ENCODE assay signal across 30 cellular contexts in genomic region chr4:1902243-1902642, GRCh38.
"Had no signal": no experiment of that assay in that cellular context is flagged by ENCODE, and none has a peak within 500 bp of the region (broad histone marks: within the 10 kb centered on the region; RNA-seq: fewer than 3 reads in every experiment).

No MANE protein-coding gene starts in this region.

- FAIRE-seq: astrocyte, TTC549 had no signal

- H3K36me3 Mint-ChIP-seq: IgD-negative memory B cell had no signal

- H3K27ac ChIP-seq: adrenal gland, body of pancreas, breast epithelium, SJCRH30, SK-N-MC had no signal

- ATAC-seq: activated CD8-positive, alpha-beta T cell treated with anti-CD3 and anti-CD28 coated beads for 36 hours; body of pancreas had no signal

- H3K36me3 ChIP-seq: breast epithelium had no signal

- DNase-seq: activated B cell treated with CpG ODN at 0.5 μM for 24 hours; activated CD4-positive, alpha-beta T cell treated with anti-CD3 and anti-CD28 coated beads for 4 hours; activated CD4-positive, CD25-positive, alpha-beta regulatory T cell treated with anti-CD3 and anti-CD28 coated beads, Interleukin-2, amount 50 U/mL, for 72 hours; activated naive CD4-positive, alpha-beta T cell; activated T-cell treated with anti-CD3 and anti-CD28 coated beads, Interleukin-2, amount 50 U/mL, for 1 hour; adrenal gland; body of pancreas; Kasumi-1; KG1; MG63; NCI-H1048; NCI-H1105 treated with DMSO at 0.1 percent for 48 hours; NCI-H1436; NCI-H1694; NCI-H1930; NCI-H2081 treated with DMSO at 0.1 percent for 48 hours; NCI-H345; NCI-H526; NCI-H748 treated with DMSO at 0.1 percent for 48 hours; OCI-M1; SJCRH30; T1000 had no signal

- H3K4me3 Mint-ChIP-seq: activated B cell treated with CpG ODN at 0.5 μM for 24 hours; activated CD8-positive, alpha-beta T cell treated with anti-CD3 and anti-CD28 coated beads for 36 hours; activated T-helper 1 cell treated with anti-CD3 and anti-CD28 coated beads, Interleukin-12 subunit alpha, Interleukin-12 subunit beta, Interleukin-2, Interleukin-4 antibody, amounts not matched to agents 30 ng/mL and 10 ng/mL and 1 ng/mL, durations not matched to agents 14 hours and 24 hours and 36 hours; IgD-negative memory B cell had no signal

- H3K9me3 ChIP-seq: adrenal gland, body of pancreas, breast epithelium, MG63, SJCRH30 had no signal

- H3K9me3 Mint-ChIP-seq: activated B cell treated with CpG ODN at 0.5 μM for 24 hours; activated CD8-positive, alpha-beta T cell treated with anti-CD3 and anti-CD28 coated beads for 36 hours; activated naive CD4-positive, alpha-beta T cell treated with anti-CD3 and anti-CD28 coated beads, Interleukin-2, amount 50 U/mL, for 72 hours; activated T-helper 1 cell treated with anti-CD3 and anti-CD28 coated beads, Interleukin-12 subunit alpha, Interleukin-12 subunit beta, Interleukin-2, Interleukin-4 antibody, amounts not matched to agents 30 ng/mL and 10 ng/mL and 1 ng/mL, durations not matched to agents 14 hours and 24 hours and 36 hours; IgD-negative memory B cell had no signal

- H3K27me3 Mint-ChIP-seq: activated B cell treated with CpG ODN at 0.5 μM for 24 hours; activated CD8-positive, alpha-beta T cell treated with anti-CD3 and anti-CD28 coated beads for 36 hours; IgD-negative memory B cell had no signal

- H3K27me3 ChIP-seq: adrenal gland, body of pancreas, breast epithelium, MG63, SJCRH30 had no signal

- H3K27ac Mint-ChIP-seq: activated B cell treated with CpG ODN at 0.5 μM for 24 hours; activated CD8-positive, alpha-beta T cell treated with anti-CD3 and anti-CD28 coated beads for 36 hours had no signal

- H3K4me3 ChIP-seq: adrenal gland, body of pancreas, breast epithelium, MG63, SJCRH30, SK-N-MC had no signal

- H3K4me1 ChIP-seq: adrenal gland, body of pancreas, breast epithelium had no signal
